Comparison of ENCODE assay signal across 8 cellular contexts in genomic region chr3:128488995-128489859, GRCh38. TPM values are rescaled to one million over a fixed set of nuclear protein-coding genes. Genes with fewer than 3 reads are reported as not detected.
DNase-seq lines count a peak whose midpoint lies in the region; ATAC-seq lines count a peak whose summit lies in the region.
"Had no signal": no experiment of that assay in that cellular context is flagged by ENCODE, and none has a peak within 500 bp of the region (broad histone marks: within the 10 kb centered on the region; RNA-seq: fewer than 3 reads in every experiment).

No MANE protein-coding gene starts in this region.

- H3K4me1 Mint-ChIP-seq in activated T-cell treated with anti-CD3 and anti-CD28 coated beads, Interleukin-2, amount 50 U/mL, for 4 hours (ENCODE audit: low read depth) = peaks cover 37% of the 10 kb centered on the region

- ATAC-seq in activated T-cell treated with anti-CD3 and anti-CD28 coated beads, Interleukin-2, amount 50 U/mL, for 4 hours = peak; percentile 4 to 9

- H3K36me3 Mint-ChIP-seq in activated T-cell treated with anti-CD3 and anti-CD28 coated beads, Interleukin-2, amount 50 U/mL, for 4 hours (ENCODE audit: insufficient read depth) = no peaks in the 10 kb centered on the region

- peak; percentile 24 for DNase-seq in GDM1 (lab: John Stamatoyannopoulos, UW)
- peak; percentile 24 for DNase-seq in NCI-H1694 treated with DMSO at 0.1 percent for 48 hours (lab: John Stamatoyannopoulos, UW)
- no peak for DNase-seq in activated T-cell treated with anti-CD3 and anti-CD28 coated beads, Interleukin-2, amount 50 U/mL, for 4 hours
- DNase-seq in cardiac septum (ENCODE audit: low spot score) = peak; percentile 78
- peak; percentile 90 for DNase-seq in posterior vena cava (ENCODE audit: low spot score)
- no peak for DNase-seq in T-helper 9 cell
- no peak for DNase-seq in G401 (ENCODE audit: low spot score)

- no peaks in the 10 kb centered on the region for H3K9me3 Mint-ChIP-seq in activated T-cell treated with anti-CD3 and anti-CD28 coated beads, Interleukin-2, amount 50 U/mL, for 4 hours

- in situ Hi-C loops in G401 (cut with HindIII; ENCODE audit: low sequenced_read_pairs) = no loop called here

- peak overlapping the region; percentile 74 for H3K4me3 Mint-ChIP-seq in activated T-cell treated with anti-CD3 and anti-CD28 coated beads, Interleukin-2, amount 50 U/mL, for 4 hours

- intact Hi-C loops in cardiac septum (cut with DNase I) = loop anchor here (2.0 kb wide), 1 partner anchor 66 kb away; no protein-coding TSS in a partner anchor
- intact Hi-C loops in posterior vena cava (cut with DNase I) = no loop called here

- H3K27me3 Mint-ChIP-seq in activated T-cell treated with anti-CD3 and anti-CD28 coated beads, Interleukin-2, amount 50 U/mL, for 4 hours (ENCODE audit: low read depth) = peaks cover 72% of the 10 kb centered on the region

RNA-seq across cellular contexts. Expression of gene GATA2, which starts 3.8 kb away (rescaled TPM):
- total RNA-seq in activated T-cell treated with anti-CD3 and anti-CD28 coated beads, Interleukin-2, amount 50 U/mL, for 4 hours = 10 to 100 TPM in 2 of 3 donors, 1 to 10 TPM in 1; 2.3 to 13.7 (median 12.2) TPM
- total RNA-seq in cardiac septum = 15.6 TPM
- 10 to 100 TPM; 11.6 to 11.9 TPM for total RNA-seq in posterior vena cava
- 81.0 and 85.0 TPM in 2 replicates for total RNA-seq in G401 (2014; rRNA removed; shearing (Covaris generic))

RNA-seq across cellular contexts. Expression of gene DNAJB8, which starts 22.5 kb away (rescaled TPM):
- total RNA-seq in activated T-cell treated with anti-CD3 and anti-CD28 coated beads, Interleukin-2, amount 50 U/mL, for 4 hours = not detected
- total RNA-seq in cardiac septum (not detected), posterior vena cava (not detected)
- total RNA-seq in G401 (2014; rRNA removed; shearing (Covaris generic)) = not detected in 2 replicates
- total RNA-seq: T-helper 1 cell treated with Interleukin-12 subunit alpha and Interleukin-12 subunit beta and Interleukin-4 antibody, amounts not matched to agents 30 ng/mL and 1 ng/mL, for 36 hours had no signal

Comparison
In these comparisons a context has a peak if more than half of its experiments do, and no peak if none do; other contexts are left out.
1. DNase-seq: peak in GDM1 (single experiment), NCI-H1694 treated with DMSO at 0.1 percent for 48 hours (single experiment), cardiac septum (single experiment) and posterior vena cava (single experiment); none in activated T-cell treated with anti-CD3 and anti-CD28 coated beads, Interleukin-2, amount 50 U/mL, for 4 hours (single experiment), T-helper 9 cell (single experiment) and G401 (single experiment).